8 cellular contexts compared by ENCODE assay signal in the genomic region with DNA sequence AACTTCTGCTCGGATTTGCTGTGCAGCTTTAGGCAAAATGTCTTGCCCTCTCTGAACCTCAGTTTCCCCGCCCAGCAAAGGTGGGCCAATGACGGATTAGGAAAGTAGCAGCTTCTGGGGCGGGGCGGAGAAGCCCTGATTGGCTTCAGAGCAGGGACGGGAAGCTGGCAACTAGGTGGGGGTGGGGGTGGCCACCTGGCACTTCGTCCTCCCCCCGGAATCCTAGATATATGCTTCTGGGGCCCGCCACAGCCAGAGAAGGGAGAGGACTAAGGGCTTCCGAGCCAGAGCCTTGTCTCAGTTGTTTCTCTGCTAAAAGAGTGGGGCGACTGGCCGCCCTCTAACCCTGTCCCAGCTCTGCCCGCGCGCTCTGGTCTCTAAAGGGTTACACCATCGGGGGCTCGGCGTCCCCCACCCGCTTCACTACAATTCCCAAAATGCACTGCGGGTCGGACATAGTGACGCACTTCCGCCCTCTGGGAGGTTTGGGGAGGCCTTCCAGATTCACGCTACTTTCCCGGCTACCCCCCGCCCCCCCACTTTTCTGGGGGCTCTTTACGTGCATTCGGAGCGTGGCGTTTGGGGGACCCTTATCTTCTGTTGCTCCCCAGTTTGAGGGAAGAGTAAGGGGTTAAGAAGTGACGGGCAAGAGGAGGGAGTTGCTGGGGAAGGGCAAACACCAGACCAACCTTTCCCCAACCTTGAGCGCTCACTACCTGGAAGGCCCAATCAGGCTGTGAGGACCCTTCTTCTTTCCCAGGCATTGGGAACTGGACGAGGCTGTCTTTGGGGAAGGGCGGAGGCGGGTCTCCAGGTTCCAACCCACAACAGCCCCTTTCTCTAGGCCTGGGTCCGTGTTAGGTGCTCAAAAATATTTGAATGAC. TPM values are rescaled to one million over a fixed set of nuclear protein-coding genes. Genes with fewer than 3 reads are reported as not detected.
A peak's percentile ranks its signal among the peaks of the same experiment; 100 is the strongest.
DNase-seq lines count a peak whose midpoint lies in the region; ATAC-seq and TF ChIP-seq lines count a peak whose summit lies in the region.

No MANE protein-coding gene starts in this region.

- POLR2A ChIA-PET in RWPE1 (lab: Yijun Ruan, JAX; ENCODE audit: low non-redundant PET), result interaction anchor here (0.7 to 0.8 kb wide), 2 partner anchors 16 to 62 kb away, joined by 3 read pairs; partner anchors contain the start of gene MYPOP

- TF ChIP-seq CTCF in GM23338 (conservative IDR thresholded peaks at IDR 0.05; ENCODE audit: low read depth in 2 of 2) (no peak), Loucy (conservative IDR thresholded peaks at IDR 0.05; ENCODE audit: low read length) (no peak), RWPE1 (conservative IDR thresholded peaks at IDR 0.05; ENCODE audit: low read depth) (no peak), fibroblast of pulmonary artery (IDR thresholded peaks at IDR 0.05; ENCODE audit: low read length, missing control alignments) (no peak)

- H2AFZ ChIP-seq in GM23338, result peak overlapping the region; percentile 84
- peak overlapping the region; percentile 88 for H2AFZ ChIP-seq in Loucy (ENCODE audit: low read length)

- H3K4me1 ChIP-seq in GM23338 (ENCODE audit: insufficient read depth) (peaks cover 19% of the 10 kb centered on the region), Loucy (ENCODE audit: insufficient read depth, low read length, poor library complexity, severe bottlenecking) (peaks cover 21% of the 10 kb centered on the region)

- peak overlapping the region; percentile 89 for H3K9ac ChIP-seq in Loucy (ENCODE audit: low read depth, low read length, poor library complexity, severe bottlenecking)

- peak overlapping the region; percentile 81 for H3K4me2 ChIP-seq in GM23338
- H3K4me2 ChIP-seq in Loucy (ENCODE audit: low read depth, low read length, poor library complexity, severe bottlenecking), result peak overlapping the region; percentile 90

- peak overlapping the region; percentile 71 for H3K4me3 ChIP-seq in GM23338
- H3K4me3 ChIP-seq in Loucy (ENCODE audit: low read length, poor library complexity, severe bottlenecking), result peak overlapping the region; percentile 84
- H3K4me3 ChIP-seq in fibroblast of pulmonary artery (replicated peaks; ENCODE audit: low read depth, low read length), result peak overlapping the region; percentile 70

- H3F3A ChIP-seq in GM23338 (replicated peaks; ENCODE audit: low read depth) (peaks cover 16% of the 10 kb centered on the region; the same call in 1 of the 2 replicates), Loucy (ENCODE audit: low read depth) (no peaks in the 10 kb centered on the region)

- no peaks in the 10 kb centered on the region for H3K9me3 ChIP-seq in Loucy (ENCODE audit: insufficient read depth, low read depth, low read length)

- no peaks in the 10 kb centered on the region for H3K9me2 ChIP-seq in GM23338 (ENCODE audit: insufficient read depth)
- no peaks in the 10 kb centered on the region for H3K9me2 ChIP-seq in Loucy (replicated peaks; ENCODE audit: low read depth, low read length)

- CTCF ChIA-PET in RWPE1 (lab: Yijun Ruan, JAX), result interaction anchor here (0.6 to 0.8 kb wide), 2 partner anchors 169 to 1303 kb away, joined by 4 read pairs; no protein-coding TSS in a partner anchor

- H4K20me1 ChIP-seq in GM23338 (replicated peaks; ENCODE audit: insufficient read depth) (0 out of 2 replicates have a peak, but pooled peaks cover 4% of the 10 kb centered on the region), Loucy (ENCODE audit: insufficient read depth, low read length, poor library complexity, severe bottlenecking) (peaks cover 27% of the 10 kb centered on the region)

- H3K79me2 ChIP-seq in GM23338 (replicated peaks; ENCODE audit: insufficient read depth) (0 out of 2 replicates have a peak, but pooled peaks cover 5% of the 10 kb centered on the region), Loucy (ENCODE audit: insufficient read depth, low read length) (peaks cover 28% of the 10 kb centered on the region)

- DNase-seq in DMS79 treated with DMSO at 0.1 percent for 48 hours (lab: John Stamatoyannopoulos, UW) (peak; percentile 87), GM23338 (ENCODE audit: low spot score) (peak; percentile 98), RWPE1 (ENCODE audit: low spot score) (peak; percentile 94), fibroblast of pulmonary artery (ENCODE audit: low read depth) (peak; percentile 95)
- peak; percentile 78 for DNase-seq in activated T-helper 9 cell treated with anti-CD3 and anti-CD28 coated beads, Interleukin-2, amount 50 U/mL, for 16 hours (ENCODE audit: low read depth)
- peak; percentile 93 for DNase-seq in natural killer cell treated with Interleukin-12 subunit alpha and Interleukin-12 subunit beta and Interleukin-15 and Interleukin-18, amount 100 ng/mL, for 72 hours (ENCODE audit: low spot score)
- DNase-seq in stimulated activated naive CD4-positive, alpha-beta T cell (lab: John Stamatoyannopoulos, UW), result peak; percentile 82 to 93 (median 82)

- peak overlapping the region; percentile 99 for H3K27ac Mint-ChIP-seq in GM23338
- H3K27ac Mint-ChIP-seq in natural killer cell treated with Interleukin-12 subunit alpha and Interleukin-12 subunit beta and Interleukin-15 and Interleukin-18, amount 100 ng/mL, for 72 hours, result peak overlapping the region; percentile 93 to 97

- peak overlapping the region; percentile 73 for H3K27ac ChIP-seq in GM23338 (ENCODE audit: low read depth)
- H3K27ac ChIP-seq in RWPE1, result peak overlapping the region; percentile 93

- H3K9me3 Mint-ChIP-seq in GM23338, result peaks cover 2% of the 10 kb centered on the region; the same call in 1 of the 3 replicates
- no peaks in the 10 kb centered on the region for H3K9me3 Mint-ChIP-seq in natural killer cell treated with Interleukin-12 subunit alpha and Interleukin-12 subunit beta and Interleukin-15 and Interleukin-18, amount 100 ng/mL, for 72 hours

- H3K4me3 Mint-ChIP-seq in GM23338, result peak overlapping the region; percentile 95
- peak overlapping the region; percentile 99 for H3K4me3 Mint-ChIP-seq in natural killer cell treated with Interleukin-12 subunit alpha and Interleukin-12 subunit beta and Interleukin-15 and Interleukin-18, amount 100 ng/mL, for 72 hours

- no peaks in the 10 kb centered on the region for H3K27me3 ChIP-seq in GM23338 (ENCODE audit: insufficient read depth)
- H3K27me3 ChIP-seq in Loucy (ENCODE audit: insufficient read depth, low read length, poor library complexity, severe bottlenecking), result no peaks in the 10 kb centered on the region

- H3K4me1 Mint-ChIP-seq in GM23338, result peaks cover 16% of the 10 kb centered on the region
- peaks cover 18 to 22% of the 10 kb centered on the region in 2 donors for H3K4me1 Mint-ChIP-seq in natural killer cell treated with Interleukin-12 subunit alpha and Interleukin-12 subunit beta and Interleukin-15 and Interleukin-18, amount 100 ng/mL, for 72 hours (ENCODE audit: low read depth in 2 of 2)

- H3K36me3 Mint-ChIP-seq in GM23338 (ENCODE audit: low read depth), result peaks cover 8% of the 10 kb centered on the region
- H3K36me3 Mint-ChIP-seq in natural killer cell treated with Interleukin-12 subunit alpha and Interleukin-12 subunit beta and Interleukin-15 and Interleukin-18, amount 100 ng/mL, for 72 hours, result no peaks in the 10 kb centered on the region

- peak; percentile 52 for ATAC-seq in GM23338
- ATAC-seq in natural killer cell treated with Interleukin-12 subunit alpha and Interleukin-12 subunit beta and Interleukin-15 and Interleukin-18, amount 100 ng/mL, for 72 hours, result peak; percentile 84 to 89

- no peaks in the 10 kb centered on the region for H3K36me3 ChIP-seq in GM23338 (ENCODE audit: insufficient read depth)
- H3K36me3 ChIP-seq in Loucy (ENCODE audit: insufficient read depth, low read length), result no peaks in the 10 kb centered on the region

- H3K27me3 Mint-ChIP-seq in GM23338 (ENCODE audit: insufficient read depth, low read depth, poor library complexity), result peaks cover 18% of the 10 kb centered on the region
- H3K27me3 Mint-ChIP-seq in natural killer cell treated with Interleukin-12 subunit alpha and Interleukin-12 subunit beta and Interleukin-15 and Interleukin-18, amount 100 ng/mL, for 72 hours, result peaks cover 0 to 1% of the 10 kb centered on the region in 2 donors

TF ChIP-seq in GM23338, 12 proteins besides CTCF, POLR2A, EP300 and RAD21 (continues in another document):
- TF ChIP-seq EZH2phosphoT487 (IDR thresholded peaks at IDR 0.05; ENCODE audit: unreplicated experiment) (no peak), POLR2AphosphoS5 (IDR thresholded peaks at IDR 0.05; ENCODE audit: low read depth) (peak; percentile 65), ETS1 (IDR thresholded peaks at IDR 0.05) (peak; percentile 94)

RNA-seq across cellular contexts. Expression of gene IRF2BP1, which starts 0.7 kb away (rescaled TPM):
- total RNA-seq in GM23338 (2014; rRNA removed; shearing (Covaris generic)), result 36.0 and 41.6 TPM in 2 replicates
- polyA plus RNA-seq in GM23338 (2016; fragmentation: Nextera tagmentation; extraction: Ambion mirVana), result 9.7 and 10.4 TPM in 2 replicates
- total RNA-seq in natural killer cell treated with Interleukin-12 subunit alpha and Interleukin-12 subunit beta and Interleukin-15 and Interleukin-18, amount 100 ng/mL, for 72 hours, result 10 to 100 TPM; 14.5 to 18.2 TPM

RNA-seq across cellular contexts. Expression of gene MYPOP, which starts 15.7 kb away (rescaled TPM):
- 6.9 and 7.9 TPM in 2 replicates for total RNA-seq in GM23338 (2014; rRNA removed; shearing (Covaris generic))
- 2.7 and 3.0 TPM in 2 replicates for polyA plus RNA-seq in GM23338 (2016; fragmentation: Nextera tagmentation; extraction: Ambion mirVana)
- 10 to 100 TPM; 10.6 to 14.9 TPM for total RNA-seq in natural killer cell treated with Interleukin-12 subunit alpha and Interleukin-12 subunit beta and Interleukin-15 and Interleukin-18, amount 100 ng/mL, for 72 hours

RNA-seq across cellular contexts. Expression of gene FOXA3, which starts 22.5 kb away (rescaled TPM):
- 15.1 and 17.5 TPM in 2 replicates for total RNA-seq in GM23338 (2014; rRNA removed; shearing (Covaris generic))
- polyA plus RNA-seq in GM23338 (2016; fragmentation: Nextera tagmentation; extraction: Ambion mirVana), result 11.1 and 11.7 TPM in 2 replicates
- under 1 TPM in 1 of 2 donors, not detected in 1; 0.19 TPM for total RNA-seq in natural killer cell treated with Interleukin-12 subunit alpha and Interleukin-12 subunit beta and Interleukin-15 and Interleukin-18, amount 100 ng/mL, for 72 hours

RNA-seq across cellular contexts. Expression of gene SYMPK, which starts 23.7 kb away (rescaled TPM):
- 64.0 and 82.1 TPM in 2 replicates for total RNA-seq in GM23338 (2014; rRNA removed; shearing (Covaris generic))
- polyA plus RNA-seq in GM23338 (2016; fragmentation: Nextera tagmentation; extraction: Ambion mirVana), result 33.9 and 36.8 TPM in 2 replicates
- 100 to 1,000 TPM; 107 to 217 TPM for total RNA-seq in natural killer cell treated with Interleukin-12 subunit alpha and Interleukin-12 subunit beta and Interleukin-15 and Interleukin-18, amount 100 ng/mL, for 72 hours

RNA-seq across cellular contexts. Expression of gene NANOS2, which starts 27.9 kb away (rescaled TPM):
- total RNA-seq in GM23338 (2014; rRNA removed; shearing (Covaris generic)), result 0.14 TPM in 1 of 2 replicates, not detected in the other
- 0.11 TPM in 1 of 2 replicates, not detected in the other for polyA plus RNA-seq in GM23338 (2016; fragmentation: Nextera tagmentation; extraction: Ambion mirVana)
- not detected for total RNA-seq in natural killer cell treated with Interleukin-12 subunit alpha and Interleukin-12 subunit beta and Interleukin-15 and Interleukin-18, amount 100 ng/mL, for 72 hours

Comparison
In these comparisons a context has a peak if more than half of its experiments do, and no peak if none do; other contexts are left out.
1. Peak in every context shown above with its lines: DNase-seq, ATAC-seq, H3K4me3 ChIP-seq and H3K27ac ChIP-seq.
2. RNA of gene FOXA3, which starts 22.5 kb away (total RNA-seq): 15.1 to 17.5 TPM in GM23338; 0.19 TPM in natural killer cell treated with Interleukin-12 subunit alpha and Interleukin-12 subunit beta and Interleukin-15 and Interleukin-18, amount 100 ng/mL, for 72 hours; every median in the first group is over 10 times any median in the second.